In the genomic region with DNA sequence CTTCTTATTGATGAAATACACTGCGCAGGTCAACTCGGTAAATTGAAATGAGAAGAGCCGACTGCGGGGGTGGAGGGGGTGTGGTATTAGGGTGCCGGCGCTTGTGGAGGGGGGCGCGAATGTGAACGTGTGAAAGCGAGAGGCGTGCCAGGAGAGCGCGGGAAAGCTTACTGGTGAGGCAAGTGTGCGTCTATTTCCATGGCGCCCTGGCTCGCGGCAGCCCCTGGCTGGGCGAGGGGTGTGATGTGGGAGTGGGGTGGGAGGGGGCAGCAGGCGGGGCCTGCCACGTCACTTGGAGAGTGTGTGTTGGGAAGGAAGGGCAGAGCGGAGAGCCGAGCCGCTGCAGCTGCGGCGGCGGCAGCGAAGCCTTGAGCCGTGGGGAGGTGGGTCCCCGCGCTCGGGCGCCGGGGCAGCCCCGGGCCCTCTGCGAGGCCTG, we compare ENCODE assay signal across 8 cellular contexts.
A peak's percentile ranks its signal among the peaks of the same experiment; 100 is the strongest.
DNase-seq lines count a peak whose midpoint lies in the region; ATAC-seq and TF ChIP-seq lines count a peak whose summit lies in the region.

No MANE protein-coding gene starts in this region.

- H3K27ac ChIP-seq in iPS-20b (ENCODE audit: low read length) (no peak overlapping the region), thyroid gland (no peak overlapping the region)

- no peak overlapping the region for H3K9ac ChIP-seq in iPS-20b (ENCODE audit: low read depth, low read length)

- H3K27me3 Mint-ChIP-seq in activated CD8-positive, alpha-beta T cell treated with anti-CD3 and anti-CD28 coated beads for 36 hours = peaks cover 35% of the 10 kb centered on the region
- H3K27me3 Mint-ChIP-seq in stimulated activated naive CD8-positive, alpha-beta T cell treated with anti-CD3 and anti-CD28 coated beads, Interleukin-15, amount 100 ng/mL, for 72 hours = peaks cover 76% of the 10 kb centered on the region

- no peaks in the 10 kb centered on the region for H3K9me3 ChIP-seq in iPS-20b (ENCODE audit: insufficient read depth, low read depth, low read length)
- no peaks in the 10 kb centered on the region for H3K9me3 ChIP-seq in thyroid gland

- peak; percentile 7 for DNase-seq in NCI-H2107 treated with DMSO at 0.1 percent for 48 hours (lab: John Stamatoyannopoulos, UW; ENCODE audit: unreplicated experiment)
- DNase-seq in NCI-H2107 (lab: John Stamatoyannopoulos, UW) = no peak
- no peak for DNase-seq in activated CD8-positive, alpha-beta T cell treated with anti-CD3 and anti-CD28 coated beads for 36 hours
- no peak for DNase-seq in stimulated activated naive CD8-positive, alpha-beta T cell treated with anti-CD3 and anti-CD28 coated beads, Interleukin-15, amount 100 ng/mL, for 72 hours
- no peak for DNase-seq in thyroid gland

- H3K27ac Mint-ChIP-seq in activated CD8-positive, alpha-beta T cell treated with anti-CD3 and anti-CD28 coated beads for 36 hours = no peak overlapping the region
- H3K27ac Mint-ChIP-seq in stimulated activated naive CD8-positive, alpha-beta T cell treated with anti-CD3 and anti-CD28 coated beads, Interleukin-15, amount 100 ng/mL, for 72 hours = no peak overlapping the region

- H3K9me3 Mint-ChIP-seq in activated CD8-positive, alpha-beta T cell treated with anti-CD3 and anti-CD28 coated beads for 36 hours = no peaks in the 10 kb centered on the region
- H3K9me3 Mint-ChIP-seq in stimulated activated naive CD8-positive, alpha-beta T cell treated with anti-CD3 and anti-CD28 coated beads, Interleukin-15, amount 100 ng/mL, for 72 hours = no peaks in the 10 kb centered on the region

- no peaks in the 10 kb centered on the region for H3K36me3 Mint-ChIP-seq in activated CD8-positive, alpha-beta T cell treated with anti-CD3 and anti-CD28 coated beads for 36 hours (ENCODE audit: low read depth)

- TF ChIP-seq POLR2A in thyroid gland (IDR thresholded peaks at IDR 0.05) = no peak

- H3K4me3 ChIP-seq in iPS-20b (ENCODE audit: low read length) = peak overlapping the region; percentile 70
- no peak overlapping the region for H3K4me3 ChIP-seq in thyroid gland (replicated peaks in 1 of 3)

- POLR2A ChIA-PET in activated CD8-positive, alpha-beta T cell treated with anti-CD3 and anti-CD28 coated beads for 36 hours (lab: Charles Lee) = no interaction called here

- H3K4me1 ChIP-seq in iPS-20b (ENCODE audit: insufficient read depth, low read length) (no peaks in the 10 kb centered on the region), thyroid gland (peaks cover 0 to 9% of the 10 kb centered on the region in 2 donors)

- peaks cover 30% of the 10 kb centered on the region for H3K4me1 Mint-ChIP-seq in activated CD8-positive, alpha-beta T cell treated with anti-CD3 and anti-CD28 coated beads for 36 hours (ENCODE audit: low read depth)
- peaks cover 49% of the 10 kb centered on the region for H3K4me1 Mint-ChIP-seq in stimulated activated naive CD8-positive, alpha-beta T cell treated with anti-CD3 and anti-CD28 coated beads, Interleukin-15, amount 100 ng/mL, for 72 hours

- no peak for ATAC-seq in activated CD8-positive, alpha-beta T cell treated with anti-CD3 and anti-CD28 coated beads for 36 hours
- no peak for ATAC-seq in stimulated activated naive CD8-positive, alpha-beta T cell treated with anti-CD3 and anti-CD28 coated beads, Interleukin-15, amount 100 ng/mL, for 72 hours
- ATAC-seq in HG03439 (IDR thresholded peaks at IDR 0.05; ENCODE audit: unreplicated experiment) (no peak), HG03378 (IDR thresholded peaks at IDR 0.05; ENCODE audit: unreplicated experiment) (no peak)

- WGBS in thyroid gland, 2 donors = 2% methylated on average over 18 to 26 of the region's 35 CpGs

- H3K36me3 ChIP-seq in iPS-20b (ENCODE audit: insufficient read depth, low read depth, low read length) (no peaks in the 10 kb centered on the region), thyroid gland (no peaks in the 10 kb centered on the region)

- TF ChIP-seq CTCF in activated CD8-positive, alpha-beta T cell treated with anti-CD3 and anti-CD28 coated beads for 36 hours (IDR thresholded peaks at IDR 0.05) = no peak
- no peak for TF ChIP-seq CTCF in thyroid gland (IDR thresholded peaks at IDR 0.05)

- H3K4me3 Mint-ChIP-seq in activated CD8-positive, alpha-beta T cell treated with anti-CD3 and anti-CD28 coated beads for 36 hours = peak overlapping the region; percentile 13
- peak overlapping the region; percentile 56 to 79 for H3K4me3 Mint-ChIP-seq in stimulated activated naive CD8-positive, alpha-beta T cell treated with anti-CD3 and anti-CD28 coated beads, Interleukin-15, amount 100 ng/mL, for 72 hours

- peaks cover 67% of the 10 kb centered on the region for H3K27me3 ChIP-seq in iPS-20b (ENCODE audit: insufficient read depth, low read length)
- H3K27me3 ChIP-seq in thyroid gland = no peaks in the 10 kb centered on the region

- intact Hi-C loops in activated CD8-positive, alpha-beta T cell treated with anti-CD3 and anti-CD28 coated beads for 36 hours (cut with micrococcal nuclease) = no loop called here
- intact Hi-C loops in thyroid gland (cut with DNase I) = no loop called here

- CTCF ChIA-PET in activated CD8-positive, alpha-beta T cell treated with anti-CD3 and anti-CD28 coated beads for 36 hours (lab: Charles Lee) = no interaction called here
